In the genomic region with DNA sequence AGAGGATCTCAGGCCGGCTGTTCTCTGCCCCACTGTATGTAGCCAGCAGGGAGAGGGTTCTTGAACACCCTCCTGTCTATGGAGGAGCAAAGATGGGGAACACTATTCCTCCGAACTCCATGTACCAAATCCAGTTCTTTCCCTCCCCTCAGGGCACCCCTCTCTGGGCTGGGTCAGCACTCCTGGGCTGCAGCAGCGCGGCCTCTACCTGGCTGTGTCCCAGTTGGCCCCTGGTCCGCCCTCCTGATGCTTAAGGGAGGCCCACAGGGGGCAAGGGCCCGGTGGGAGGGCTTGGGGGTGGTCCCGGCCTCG, we compare ENCODE assay signal across 8 cellular contexts. TPM values are rescaled to one million over a fixed set of nuclear protein-coding genes. Genes with fewer than 3 reads are reported as not detected.
DNase-seq lines count a peak whose midpoint lies in the region; ATAC-seq lines count a peak whose summit lies in the region.

No MANE protein-coding gene starts in this region.

- H3K9ac ChIP-seq in iPS-20b (ENCODE audit: low read depth, low read length): peak overlapping the region; percentile 73

- H3K27ac ChIP-seq in iPS-20b (ENCODE audit: low read length): no peak overlapping the region
- H3K27ac ChIP-seq in temporal lobe (ENCODE audit: low read depth, low read length): peak overlapping the region; percentile 93

- peaks cover 11% of the 10 kb centered on the region for H3K27me3 ChIP-seq in iPS-20b (ENCODE audit: insufficient read depth, low read length)

- peaks cover 8% of the 10 kb centered on the region; the same call in 1 of the 2 replicates for H3K4me1 ChIP-seq in iPS-20b (ENCODE audit: insufficient read depth, low read length)

- H3K4me3 ChIP-seq in iPS-20b (ENCODE audit: low read length): peak overlapping the region; percentile 98; the same call in 1 of the 2 replicates

- peaks cover 12% of the 10 kb centered on the region for H3K27me3 Mint-ChIP-seq in T-helper 1 cell treated with Interleukin-12 subunit alpha and Interleukin-12 subunit beta and Interleukin-4 antibody, amounts not matched to agents 30 μg/mL and 1 μg/mL, for 36 hours (ENCODE audit: low read depth)
- peaks cover 6% of the 10 kb centered on the region for H3K27me3 Mint-ChIP-seq in activated CD4-positive, alpha-beta memory T cell treated with anti-CD3 and anti-CD28 coated beads, Interleukin-2, amount 10 ng/mL, durations not matched to agents 7 days and 5 days

- peaks cover 15% of the 10 kb centered on the region for H3K4me1 Mint-ChIP-seq in T-helper 1 cell treated with Interleukin-12 subunit alpha and Interleukin-12 subunit beta and Interleukin-4 antibody, amounts not matched to agents 30 μg/mL and 1 μg/mL, for 36 hours (ENCODE audit: low read depth)
- H3K4me1 Mint-ChIP-seq in activated CD4-positive, alpha-beta memory T cell treated with anti-CD3 and anti-CD28 coated beads, Interleukin-2, amount 10 ng/mL, durations not matched to agents 7 days and 5 days: peaks cover 22% of the 10 kb centered on the region

- H3K27ac Mint-ChIP-seq in T-helper 1 cell treated with Interleukin-12 subunit alpha and Interleukin-12 subunit beta and Interleukin-4 antibody, amounts not matched to agents 30 μg/mL and 1 μg/mL, for 36 hours: peak overlapping the region; percentile 31
- no peak overlapping the region for H3K27ac Mint-ChIP-seq in activated CD4-positive, alpha-beta memory T cell treated with anti-CD3 and anti-CD28 coated beads, Interleukin-2, amount 10 ng/mL, durations not matched to agents 7 days and 5 days

- CTCF ChIA-PET in activated CD4-positive, alpha-beta memory T cell treated with anti-CD3 and anti-CD28 coated beads, Interleukin-2, amount 10 ng/mL, durations not matched to agents 7 days and 5 days (lab: Charles Lee): interaction anchor here (0.6 kb wide), 1 partner anchor 156 kb away, joined by 3 read pairs; no protein-coding TSS in a partner anchor

- no peak for ATAC-seq in GM21786 (IDR thresholded peaks at IDR 0.05; ENCODE audit: unreplicated experiment)

- DNase-seq in T-helper 1 cell: no peak
- no peak for DNase-seq in activated CD4-positive, alpha-beta memory T cell treated with anti-CD3 and anti-CD28 coated beads, Interleukin-2, amount 10 ng/mL, durations not matched to agents 7 days and 5 days
- no peak for DNase-seq in inferior parietal cortex (ENCODE audit: extremely low spot score)
- no peak for DNase-seq in activated effector memory CD4-positive, alpha-beta T cell treated with Interleukin-2 at 50 U/mL for 16 hours

- no peaks in the 10 kb centered on the region for H3K9me3 Mint-ChIP-seq in T-helper 1 cell treated with Interleukin-12 subunit alpha and Interleukin-12 subunit beta and Interleukin-4 antibody, amounts not matched to agents 30 μg/mL and 1 μg/mL, for 36 hours
- no peaks in the 10 kb centered on the region for H3K9me3 Mint-ChIP-seq in activated CD4-positive, alpha-beta memory T cell treated with anti-CD3 and anti-CD28 coated beads, Interleukin-2, amount 10 ng/mL, durations not matched to agents 7 days and 5 days

- peaks cover 17% of the 10 kb centered on the region for H3K36me3 Mint-ChIP-seq in T-helper 1 cell treated with Interleukin-12 subunit alpha and Interleukin-12 subunit beta and Interleukin-4 antibody, amounts not matched to agents 30 μg/mL and 1 μg/mL, for 36 hours (ENCODE audit: low read depth)
- peaks cover 28% of the 10 kb centered on the region for H3K36me3 Mint-ChIP-seq in activated CD4-positive, alpha-beta memory T cell treated with anti-CD3 and anti-CD28 coated beads, Interleukin-2, amount 10 ng/mL, durations not matched to agents 7 days and 5 days (ENCODE audit: low read depth)

- H3K36me3 ChIP-seq in iPS-20b (ENCODE audit: insufficient read depth, low read depth, low read length): peaks cover 24% of the 10 kb centered on the region

- peak overlapping the region; percentile 94 for H3K4me3 Mint-ChIP-seq in T-helper 1 cell treated with Interleukin-12 subunit alpha and Interleukin-12 subunit beta and Interleukin-4 antibody, amounts not matched to agents 30 μg/mL and 1 μg/mL, for 36 hours
- peak overlapping the region; percentile 94 for H3K4me3 Mint-ChIP-seq in activated CD4-positive, alpha-beta memory T cell treated with anti-CD3 and anti-CD28 coated beads, Interleukin-2, amount 10 ng/mL, durations not matched to agents 7 days and 5 days

- POLR2A ChIA-PET in activated CD4-positive, alpha-beta memory T cell treated with anti-CD3 and anti-CD28 coated beads, Interleukin-2, amount 10 ng/mL, durations not matched to agents 7 days and 5 days (lab: Charles Lee): interaction anchor here (1.1 kb wide), 1 partner anchor 61 kb away, joined by 4 read pairs; the partner anchor contains the start of gene TRAPPC3

- no peaks in the 10 kb centered on the region for H3K9me3 ChIP-seq in iPS-20b (ENCODE audit: insufficient read depth, low read depth, low read length)

RNA-seq across cellular contexts. Expression of gene ADPRS, which starts 0.5 kb away (rescaled TPM):
- 10 to 100 TPM; 29.7 to 29.9 TPM for total RNA-seq in activated CD4-positive, alpha-beta memory T cell treated with anti-CD3 and anti-CD28 coated beads, Interleukin-2, amount 10 ng/mL, durations not matched to agents 7 days and 5 days
- total RNA-seq in temporal lobe: 14.8 TPM

RNA-seq across cellular contexts. Expression of gene TEKT2, which starts 4.3 kb away (rescaled TPM):
- not detected for total RNA-seq in activated CD4-positive, alpha-beta memory T cell treated with anti-CD3 and anti-CD28 coated beads, Interleukin-2, amount 10 ng/mL, durations not matched to agents 7 days and 5 days
- total RNA-seq in temporal lobe: 5.9 TPM

RNA-seq across cellular contexts. Expression of gene COL8A2, which starts 36.8 kb away (rescaled TPM):
- total RNA-seq in activated CD4-positive, alpha-beta memory T cell treated with anti-CD3 and anti-CD28 coated beads, Interleukin-2, amount 10 ng/mL, durations not matched to agents 7 days and 5 days: not detected
- 0.98 TPM for total RNA-seq in temporal lobe
